Comparison of ENCODE assay signal across 14 cellular contexts in the genomic region with DNA sequence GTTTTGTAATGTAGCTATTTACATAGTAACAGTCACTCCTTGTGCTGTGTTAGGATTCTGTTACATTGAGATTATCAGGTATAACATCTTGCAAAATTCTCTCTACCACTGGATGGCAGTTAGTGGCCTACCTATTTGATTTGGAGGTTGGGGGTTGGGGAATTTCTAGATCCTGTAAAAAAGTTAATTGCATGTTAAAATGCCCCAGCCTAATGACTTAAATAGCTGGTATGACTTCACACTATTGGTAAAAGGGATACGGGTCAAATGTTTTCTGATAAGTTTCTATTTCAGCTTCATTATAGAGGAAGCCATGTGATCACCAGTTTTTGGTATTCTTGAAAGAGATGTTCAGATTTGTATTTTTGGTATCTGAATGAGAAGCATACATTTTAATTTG. TPM values are rescaled to one million over a fixed set of nuclear protein-coding genes. Genes with fewer than 3 reads are reported as not detected.
DNase-seq lines count a peak whose midpoint lies in the region; ATAC-seq and TF ChIP-seq lines count a peak whose summit lies in the region.
"Had no signal": no experiment of that assay in that cellular context is flagged by ENCODE, and none has a peak within 500 bp of the region (broad histone marks: within the 10 kb centered on the region; RNA-seq: fewer than 3 reads in every experiment).

No MANE protein-coding gene starts in this region.

- peak; percentile 32 for TF ChIP-seq RAD21 in liver (IDR thresholded peaks at IDR 0.05)

- H3K27me3 ChIP-seq in CD4-positive, CD25-positive, alpha-beta regulatory T cell (ENCODE audit: control insufficient read depth, insufficient read depth, low read length), result no peaks in the 10 kb centered on the region
- peaks cover 0 to 2% (median 0%) of the 10 kb centered on the region in 4 donors for H3K27me3 ChIP-seq in liver (ENCODE audit: control insufficient read depth in 4 of 4, insufficient read depth in 4 of 4, low read length in 3 of 4)

- H3K27ac Mint-ChIP-seq in CD4-positive, CD25-positive, alpha-beta regulatory T cell, result peak overlapping the region in 1 of 3 donors; percentile 23
- H3K27ac Mint-ChIP-seq in T-helper 1 cell treated with Interleukin-12 subunit alpha and Interleukin-12 subunit beta and Interleukin-4 antibody, amounts not matched to agents 30 μg/mL and 1 μg/mL, for 36 hours, result peak overlapping the region; percentile 23
- H3K27ac Mint-ChIP-seq: activated naive CD4-positive, alpha-beta T cell treated with anti-CD3 and anti-CD28 coated beads, Interleukin-2, amount 50 U/mL, for 24 hours had no signal

- no peak overlapping the region for H3K4me3 ChIP-seq in CD4-positive, CD25-positive, alpha-beta regulatory T cell (ENCODE audit: low read depth, low read length)
- no peak overlapping the region for H3K4me3 ChIP-seq in liver (ENCODE audit: low read depth in 1 of 3, low read length in 3 of 3)
- H3K4me3 ChIP-seq: mucosa of descending colon had no signal

- WGBS in liver, result 81% methylated on average over 1 of the region's 1 CpG

- H3K36me3 ChIP-seq in CD4-positive, CD25-positive, alpha-beta regulatory T cell (ENCODE audit: control insufficient read depth, insufficient read depth, low read length), result no peaks in the 10 kb centered on the region
- no peaks in the 10 kb centered on the region for H3K36me3 ChIP-seq in liver (ENCODE audit: control insufficient read depth in 4 of 4, insufficient read depth in 3 of 4, low read depth in 1 of 4, low read length in 3 of 4)

- TF ChIP-seq CTCF in GM13977 (IDR thresholded peaks at IDR 0.05; ENCODE audit: extremely low read depth, insufficient read depth, missing control alignments) (peak; percentile 35), liver (IDR thresholded peaks at IDR 0.05; ENCODE audit: low read depth, low read length, missing input control) (no peak)

- peak in 1 of 3 donors; percentile 30 for DNase-seq in CD4-positive, CD25-positive, alpha-beta regulatory T cell
- DNase-seq in GM13977 (ENCODE audit: low spot score) (peak; percentile 50), H4 (ENCODE audit: low spot score) (no peak), NCI-H1105 (lab: John Stamatoyannopoulos, UW) (no peak), mesenteric fat pad (ENCODE audit: low spot score) (no peak)
- DNase-seq: activated CD4-positive, alpha-beta T cell treated with anti-CD3 and anti-CD28 coated beads for 1 hour; DMS153; mucosa of descending colon; NCI-H187 had no signal

- in situ Hi-C loops in GM13977 (cut with MboI; ENCODE audit: low pct_unique_long_range_greater_than_20kb, low sequenced_read_pairs, unreplicated experiment), result no loop called here

- no peak overlapping the region for H3K9ac ChIP-seq in liver (ENCODE audit: low read depth in 1 of 2, low read length in 2 of 2)

- ATAC-seq in CD4-positive, CD25-positive, alpha-beta regulatory T cell (ENCODE audit: low read depth in 2 of 2), result no peak
- no peak for ATAC-seq in HG03135 (IDR thresholded peaks at IDR 0.05; ENCODE audit: unreplicated experiment)
- ATAC-seq: mucosa of descending colon had no signal

- peaks cover 0 to 49% (median 32%) of the 10 kb centered on the region in 4 donors for H3K4me1 Mint-ChIP-seq in CD4-positive, CD25-positive, alpha-beta regulatory T cell
- H3K4me1 Mint-ChIP-seq in T-helper 1 cell treated with Interleukin-12 subunit alpha and Interleukin-12 subunit beta and Interleukin-4 antibody, amounts not matched to agents 30 μg/mL and 1 μg/mL, for 36 hours (ENCODE audit: low read depth), result peaks cover 64% of the 10 kb centered on the region

- H3K9me3 ChIP-seq in CD4-positive, CD25-positive, alpha-beta regulatory T cell (ENCODE audit: control insufficient read depth in 2 of 2, low read length in 2 of 2), result no peaks in the 10 kb centered on the region
- no peaks in the 10 kb centered on the region for H3K9me3 ChIP-seq in liver (ENCODE audit: control insufficient read depth in 4 of 4, low read length in 3 of 4)
- H3K9me3 ChIP-seq: mucosa of descending colon had no signal

- no peaks in the 10 kb centered on the region for H3K36me3 Mint-ChIP-seq in CD4-positive, CD25-positive, alpha-beta regulatory T cell
- peaks cover 12% of the 10 kb centered on the region for H3K36me3 Mint-ChIP-seq in T-helper 1 cell treated with Interleukin-12 subunit alpha and Interleukin-12 subunit beta and Interleukin-4 antibody, amounts not matched to agents 30 μg/mL and 1 μg/mL, for 36 hours (ENCODE audit: low read depth)
- H3K36me3 Mint-ChIP-seq: activated naive CD4-positive, alpha-beta T cell treated with anti-CD3 and anti-CD28 coated beads, Interleukin-2, amount 50 U/mL, for 24 hours had no signal

- H3K27ac ChIP-seq in CD4-positive, CD25-positive, alpha-beta regulatory T cell (ENCODE audit: insufficient read depth, low read length, poor library complexity, severe bottlenecking), result no peak overlapping the region
- H3K27ac ChIP-seq in liver (ENCODE audit: low read depth in 1 of 2, low read length in 2 of 2), result no peak overlapping the region
- H3K27ac ChIP-seq: RWPE1 had no signal

- H3K4me1 ChIP-seq in CD4-positive, CD25-positive, alpha-beta regulatory T cell (ENCODE audit: control insufficient read depth, insufficient read depth, low read length, poor library complexity, severe bottlenecking), result peaks cover 11% of the 10 kb centered on the region
- H3K4me1 ChIP-seq in liver (ENCODE audit: control insufficient read depth in 4 of 4, insufficient read depth in 4 of 4, low read length in 3 of 4), result peaks cover 0 to 8% (median 6%) of the 10 kb centered on the region in 4 donors

- H3K9me3 Mint-ChIP-seq in CD4-positive, CD25-positive, alpha-beta regulatory T cell, result peaks cover 0 to 2% (median 0%) of the 10 kb centered on the region in 7 donors
- H3K9me3 Mint-ChIP-seq in T-helper 1 cell treated with Interleukin-12 subunit alpha and Interleukin-12 subunit beta and Interleukin-4 antibody, amounts not matched to agents 30 μg/mL and 1 μg/mL, for 36 hours, result no peaks in the 10 kb centered on the region

- peak overlapping the region; percentile 41 to 97 (median 83) for H3K4me3 Mint-ChIP-seq in CD4-positive, CD25-positive, alpha-beta regulatory T cell
- H3K4me3 Mint-ChIP-seq in T-helper 1 cell treated with Interleukin-12 subunit alpha and Interleukin-12 subunit beta and Interleukin-4 antibody, amounts not matched to agents 30 μg/mL and 1 μg/mL, for 36 hours, result peak overlapping the region; percentile 98
- H3K4me3 Mint-ChIP-seq: activated naive CD4-positive, alpha-beta T cell treated with anti-CD3 and anti-CD28 coated beads, Interleukin-2, amount 50 U/mL, for 24 hours had no signal

- peaks cover 9% of the 10 kb centered on the region for H3K27me3 Mint-ChIP-seq in CD4-positive, CD25-positive, alpha-beta regulatory T cell
- H3K27me3 Mint-ChIP-seq in T-helper 1 cell treated with Interleukin-12 subunit alpha and Interleukin-12 subunit beta and Interleukin-4 antibody, amounts not matched to agents 30 μg/mL and 1 μg/mL, for 36 hours (ENCODE audit: low read depth), result no peaks in the 10 kb centered on the region

TF ChIP-seq in liver, 16 proteins besides CTCF, POLR2A, EP300 and RAD21 (continues in another document):
- TF ChIP-seq, protein P1, sequence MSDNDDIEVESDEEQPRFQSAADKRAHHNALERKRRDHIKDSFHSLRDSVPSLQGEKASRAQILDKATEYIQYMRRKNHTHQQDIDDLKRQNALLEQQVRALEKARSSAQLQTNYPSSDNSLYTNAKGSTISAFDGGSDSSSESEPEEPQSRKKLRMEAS (IDR thresholded peaks at IDR 0.05), result no peak
- TF ChIP-seq NR2F2 (IDR thresholded peaks at IDR 0.05) (no peak), JUND (IDR thresholded peaks at IDR 0.05) (no peak), HNF4A (conservative IDR thresholded peaks at IDR 0.05) (no peak), ZBTB33 (IDR thresholded peaks at IDR 0.05) (no peak), YY1 (IDR thresholded peaks at IDR 0.05) (no peak)

RNA-seq across cellular contexts. Expression of gene GRK3, which starts 2.8 kb away (rescaled TPM):
- 3.5 TPM for total RNA-seq in CD4-positive, CD25-positive, alpha-beta regulatory T cell
- polyA plus RNA-seq in CD4-positive, CD25-positive, alpha-beta regulatory T cell, result 1 to 10 TPM in 2 of 4 donors, under 1 TPM in 2; 0.51 to 1.7 (median 0.87) TPM
- total RNA-seq in liver, result 1 to 10 TPM; 3.4 to 6.5 TPM
- polyA plus RNA-seq in liver, result 1 to 10 TPM in 1 of 2 donors, under 1 TPM in 1; 0.79 to 1.4 TPM
- 2.2 and 3.6 TPM in 2 replicates for total RNA-seq in H4 (2014; rRNA removed; shearing (Covaris generic))
- total RNA-seq in mesenteric fat pad, result 53.4 TPM
